Comparison of ENCODE assay signal across 8 cellular contexts in genomic region chr2:121285077-121285449, GRCh38.
DNase-seq lines count a peak whose midpoint lies in the region; ATAC-seq and TF ChIP-seq lines count a peak whose summit lies in the region.

Gene TFCP2L1, minus strand, starts transcription at chr2:121285202. Its CDS starts 93 bp downstream, at chr2:121285109.

- H3K36me3 ChIP-seq in RWPE2 (ENCODE audit: low read depth) (no peaks in the 10 kb centered on the region), neuron (ENCODE audit: insufficient read depth, low read length) (no peaks in the 10 kb centered on the region)

- H3K9me3 ChIP-seq in RWPE2 (ENCODE audit: severe bottlenecking) (no peaks in the 10 kb centered on the region), neuron (ENCODE audit: low read length) (no peaks in the 10 kb centered on the region)

- H3K27ac ChIP-seq in RWPE2 (ENCODE audit: poor library complexity, severe bottlenecking) (peak within 1 kb of the TSS; percentile 28), epithelial cell of prostate (peak within 1 kb of the TSS; percentile 55)

- H3K4me3 ChIP-seq in RWPE2 (ENCODE audit: severe bottlenecking) (peak within 1 kb of the TSS; percentile 57), neuron (ENCODE audit: low read length) (no peak within 1 kb of the TSS)

- H3K27me3 ChIP-seq in RWPE2 (ENCODE audit: insufficient read depth, poor library complexity, severe bottlenecking) (no peaks in the 10 kb centered on the region), neuron (ENCODE audit: insufficient read depth, low read length) (peaks cover 71% of the 10 kb centered on the region)

- DNase-seq in DMS79 treated with DMSO at 0.1 percent for 48 hours (lab: John Stamatoyannopoulos, UW) (peak; percentile 73), RWPE2 (ENCODE audit: low spot score) (no peak), epithelial cell of prostate (ENCODE audit: low read depth, low spot score) (no peak), middle frontal gyrus (ENCODE audit: extremely low spot score, low spot score) (no peak), amygdala (lab: John Stamatoyannopoulos, UW) (no peak), foreskin melanocyte (no peak)

- peak; percentile 46 for ATAC-seq in HG02588 (IDR thresholded peaks at IDR 0.05; ENCODE audit: unreplicated experiment)
- peak; percentile 82 for ATAC-seq in RWPE2 (ENCODE audit: low read depth)

- peak within 1 kb of the TSS; percentile 44 for H2AFZ ChIP-seq in neuron (ENCODE audit: low read depth, low read length)

- peak; percentile 5 for TF ChIP-seq CTCF in RWPE2 (IDR thresholded peaks at IDR 0.05; ENCODE audit: poor library complexity, severe bottlenecking)

- peaks cover 13% of the 10 kb centered on the region for H3K4me1 ChIP-seq in RWPE2 (ENCODE audit: insufficient read depth, poor library complexity, severe bottlenecking)
- H3K4me1 ChIP-seq in neuron (ENCODE audit: insufficient read depth, low read length): no peaks in the 10 kb centered on the region
